ENCODE assay signal across 13 cellular contexts in genomic region chr2:206531996-206532543, GRCh38.
DNase-seq lines count a peak whose midpoint lies in the region; TF ChIP-seq lines count a peak whose summit lies in the region.
"Had no signal": no experiment of that assay in that cellular context is flagged by ENCODE, and none has a peak within 500 bp of the region (broad histone marks: within the 10 kb centered on the region; RNA-seq: fewer than 3 reads in every experiment).

No MANE protein-coding gene starts in this region.

- H3K4me3 ChIP-seq in dorsolateral prefrontal cortex (no peak overlapping the region), trophoblast cell (ENCODE audit: low read depth, low read length) (no peak overlapping the region)

- no peaks in the 10 kb centered on the region for H3K27me3 ChIP-seq in dorsolateral prefrontal cortex
- no peaks in the 10 kb centered on the region for H3K27me3 ChIP-seq in trophoblast cell (ENCODE audit: insufficient read depth, low read length)

- no peak overlapping the region for H2AK5ac ChIP-seq in trophoblast cell (ENCODE audit: low read length)

- H4K91ac ChIP-seq in trophoblast cell (ENCODE audit: low read depth, low read length), result no peak overlapping the region

- no peak overlapping the region for H2BK120ac ChIP-seq in trophoblast cell (ENCODE audit: insufficient read depth, low read length, poor library complexity)

- no peaks in the 10 kb centered on the region for H3K79me2 ChIP-seq in trophoblast cell (ENCODE audit: control insufficient read depth, insufficient read depth, low read length, poor library complexity)

- no peak overlapping the region for H3K4me2 ChIP-seq in trophoblast cell (ENCODE audit: low read length)

- WGBS in trophoblast cell (ENCODE audit: extremely low coverage, insufficient coverage, insufficient read length), result no CpG with 5 or more reads among the region's 3 CpGs

- H4K8ac ChIP-seq in trophoblast cell (ENCODE audit: low read depth, low read length), result no peak overlapping the region

- POLR2A ChIA-PET in RWPE1 (lab: Yijun Ruan, JAX; ENCODE audit: low non-redundant PET), result interaction anchor here (0.7 kb wide), 1 partner anchor 128 kb away, joined by 6 read pairs; no protein-coding TSS in a partner anchor

- in situ Hi-C loops in G401 (cut with HindIII; ENCODE audit: low sequenced_read_pairs), result no loop called here

- no peak overlapping the region for H2AFZ ChIP-seq in trophoblast cell (ENCODE audit: insufficient read depth, low read length, poor library complexity)

- TF ChIP-seq CTCF in dorsolateral prefrontal cortex (IDR thresholded peaks at IDR 0.05 in 54 of 56, conservative IDR thresholded peaks at IDR 0.05 in 2 of 56; ENCODE audit: low read depth in 1 of 56, partially characterized antibody in 56 of 56) (no peak), RWPE1 (conservative IDR thresholded peaks at IDR 0.05; ENCODE audit: low read depth) (no peak)

- H3K79me1 ChIP-seq in trophoblast cell (ENCODE audit: low read length), result no peaks in the 10 kb centered on the region

- H3K27ac ChIP-seq in dorsolateral prefrontal cortex (peak overlapping the region in 2 of 59 donors; percentile 7 to 11), trophoblast cell (ENCODE audit: low read depth, low read length) (no peak overlapping the region), RWPE1 (no peak overlapping the region)

- CTCF ChIA-PET in RWPE1 (lab: Yijun Ruan, JAX), result interaction anchor here (0.6 kb wide), 1 partner anchor 9 kb away, joined by 4 read pairs; no protein-coding TSS in a partner anchor

- no peak overlapping the region for H2BK12ac ChIP-seq in trophoblast cell (ENCODE audit: low read length)

- H3K18ac ChIP-seq in trophoblast cell (ENCODE audit: low read length), result no peak overlapping the region

- no peaks in the 10 kb centered on the region for H3K4me1 ChIP-seq in trophoblast cell (ENCODE audit: control insufficient read depth in 1 of 2, insufficient read depth in 2 of 2, low read length in 2 of 2)

- H2BK5ac ChIP-seq in trophoblast cell (ENCODE audit: low read depth, low read length, poor library complexity), result no peak overlapping the region

- H3K9ac ChIP-seq in trophoblast cell (ENCODE audit: low read length), result no peak overlapping the region

- no peak overlapping the region for H3K4ac ChIP-seq in trophoblast cell (ENCODE audit: low read depth, low read length)

- H3K14ac ChIP-seq in trophoblast cell (ENCODE audit: low read length), result no peak overlapping the region

- no peak overlapping the region for H3K23ac ChIP-seq in trophoblast cell (ENCODE audit: low read length)

- no peak overlapping the region for H4K12ac ChIP-seq in trophoblast cell (ENCODE audit: low read depth, low read length)

- H3K36me3 ChIP-seq in trophoblast cell (ENCODE audit: control insufficient read depth in 1 of 2, insufficient read depth in 2 of 2, low read length in 2 of 2), result no peaks in the 10 kb centered on the region

- H3K9me3 ChIP-seq in trophoblast cell (ENCODE audit: insufficient read depth, low read depth, low read length), result no peaks in the 10 kb centered on the region

- peak; percentile 26 for DNase-seq in G401 (ENCODE audit: low spot score)
- peak; percentile 8 for DNase-seq in NCI-H2171 (lab: John Stamatoyannopoulos, UW)
- peak in 9 of 10 donors; percentile 11 to 63 (median 51) for DNase-seq in dorsolateral prefrontal cortex
- peak; percentile 52 for DNase-seq in occipital lobe (lab: John Stamatoyannopoulos, UW)
- no peak for DNase-seq in stimulated activated CD4-positive, alpha-beta T cell treated with anti-CD3 and anti-CD28 coated beads, Interleukin-15, amount 100 ng/mL, for 24 hours
- no peak for DNase-seq in trophoblast cell
- DNase-seq in hepatic stellate cell (ENCODE audit: low spot score), result no peak
- DNase-seq in RWPE1 (ENCODE audit: low spot score), result no peak
- DNase-seq: activated CD8-positive, alpha-beta T cell treated with anti-CD3 and anti-CD28 coated beads for 36 hours; activated gamma-delta T cell; Karpas-422; NCI-H2081 treated with DMSO at 0.1 percent for 48 hours; T-helper 9 cell had no signal

- intact Hi-C loops in dorsolateral prefrontal cortex (cut with DNase I), result no loop called here

Comparison
In these comparisons a context has a peak if more than half of its experiments do, and no peak if none do; other contexts are left out.
1. DNase-seq: peak in G401 (single experiment), NCI-H2171 (single experiment), dorsolateral prefrontal cortex (9 of 10) and occipital lobe (single experiment); none in stimulated activated CD4-positive, alpha-beta T cell treated with anti-CD3 and anti-CD28 coated beads, Interleukin-15, amount 100 ng/mL, for 24 hours (single experiment), trophoblast cell (0 of 2), hepatic stellate cell (single experiment) and RWPE1 (single experiment).